Comparison of ENCODE assay signal across 1 cellular context in genomic region chr3:157311633-157312365, GRCh38.
TF ChIP-seq lines count a peak whose summit lies in the region.

No MANE protein-coding gene starts in this region.

TF ChIP-seq in endothelial cell of umbilical vein, 7 proteins besides CTCF, POLR2A, EP300 and RAD21 (continued from another document):
- TF ChIP-seq POLR2AphosphoS5 (IDR thresholded peaks at IDR 0.05; ENCODE audit: insufficient read depth, low read depth, low read length) (no peak), EZH2 (IDR thresholded peaks at IDR 0.05; ENCODE audit: borderline replicate concordance, low read depth, low read length, severe bottlenecking) (no peak), JUN (IDR thresholded peaks at IDR 0.05; ENCODE audit: borderline replicate concordance, insufficient read depth, insufficient read length, low read depth) (no peak)
